In the genomic region with DNA sequence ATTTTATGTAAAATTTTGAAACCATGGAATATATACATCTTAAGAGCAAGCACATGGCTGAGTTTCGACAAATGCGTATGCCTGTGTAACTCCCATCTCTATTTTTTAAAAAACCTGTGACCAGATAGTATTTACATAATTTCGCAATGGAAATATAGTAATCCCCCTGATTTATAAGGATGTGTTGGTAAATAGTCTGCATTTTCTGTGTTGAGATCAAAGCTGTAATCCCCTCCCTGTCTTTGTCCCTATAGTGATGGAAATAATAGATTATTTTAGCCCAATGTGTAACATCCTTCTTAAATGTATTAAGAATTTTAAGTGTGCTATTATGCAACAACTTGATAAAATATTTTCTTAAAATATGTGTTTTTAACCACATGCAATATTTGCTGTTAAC, we compare ENCODE assay signal across 8 cellular contexts.
"Had no signal": no experiment of that assay in that cellular context is flagged by ENCODE, and none has a peak within 500 bp of the region (broad histone marks: within the 10 kb centered on the region; RNA-seq: fewer than 3 reads in every experiment).

No MANE protein-coding gene starts in this region.

- ATAC-seq: GM12878 had no signal

- H3K4me3 ChIP-seq: GM12878 had no signal

- FAIRE-seq: G401.6, GM12878, GM12891, GM12892, GM18507, GM19239 had no signal

- DNase-seq: GDM1, GF-D8 had no signal
